In the genomic region with DNA sequence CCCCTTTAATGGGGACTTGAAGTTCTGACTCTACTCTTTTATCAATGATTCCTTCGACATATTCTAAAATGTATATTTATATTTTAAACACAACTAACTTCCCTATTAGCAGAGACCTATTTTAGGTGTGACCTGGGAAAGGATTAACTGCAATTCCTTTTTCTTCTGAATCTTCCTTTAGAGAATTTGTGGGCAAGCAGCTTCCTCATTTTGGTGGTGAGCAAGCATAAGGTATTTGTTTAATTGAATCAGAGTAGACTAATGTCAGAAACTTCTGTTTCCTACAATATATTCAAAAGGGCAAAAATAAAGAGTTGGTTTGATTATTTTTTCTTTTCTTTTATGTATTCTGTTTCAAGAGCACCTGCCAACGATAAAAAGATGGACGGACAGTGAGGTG, we compare ENCODE assay signal across 19 cellular contexts.
DNase-seq lines count a peak whose midpoint lies in the region; ATAC-seq, FAIRE-seq and TF ChIP-seq lines count a peak whose summit lies in the region.
"Had no signal": no experiment of that assay in that cellular context is flagged by ENCODE, and none has a peak within 500 bp of the region (broad histone marks: within the 10 kb centered on the region; RNA-seq: fewer than 3 reads in every experiment).

No MANE protein-coding gene starts in this region.

- WGBS in GM12878 (ENCODE audit: insufficient coverage, insufficient replicate concordance, low lambda C conversion rate, missing lambda C conversion rate) = 35% methylated on average over 3 of the region's 3 CpGs
- WGBS in endodermal cell (ENCODE audit: insufficient coverage in 1 of 2, insufficient read length in 1 of 2), 2 experiments = 94 to 100% methylated on average over 2 to 3 of the region's 3 CpGs

- no peaks in the 10 kb centered on the region for H4K20me1 ChIP-seq in GM12878 (ENCODE audit: control insufficient read depth, insufficient read depth)

- H3K27me3 ChIP-seq in GM12878 (replicated peaks in 1 of 2; ENCODE audit: control insufficient read depth in 2 of 2, insufficient read depth in 2 of 2, low read length in 1 of 2) (no peaks in the 10 kb centered on the region), endodermal cell (ENCODE audit: control insufficient read depth, insufficient read depth, low read length, poor library complexity, severe bottlenecking) (peaks cover 16% of the 10 kb centered on the region)
- H3K27me3 ChIP-seq: esophagus muscularis mucosa, vagina had no signal

- POLR2A ChIA-PET in GM12878 (lab: Charles Lee) = no interaction called here

- TF ChIP-seq EP300 in GM12878 (IDR thresholded peaks at IDR 0.05; ENCODE audit: borderline replicate concordance in 1 of 2, control insufficient read depth in 1 of 2, low read depth in 2 of 2, low read length in 2 of 2) = peak in 1 of 2 experiments; percentile 12; a peak in 1 of 4 replicates

- H3K9me3 ChIP-seq in GM12878 (replicated peaks; ENCODE audit: control insufficient read depth, insufficient read depth, low read length) (no peaks in the 10 kb centered on the region; the same call in 1 of the 3 replicates), endodermal cell (ENCODE audit: control insufficient read depth, low read length) (peaks cover 3% of the 10 kb centered on the region)
- H3K9me3 ChIP-seq: esophagus muscularis mucosa, vagina had no signal

- CTCF ChIA-PET in GM12878 (lab: Yijun Ruan, JAX) = no interaction called here

- TF ChIP-seq POLR2A in GM12878 (IDR thresholded peaks at IDR 0.05; ENCODE audit: low read depth, low read length) = no peak

- intact Hi-C loops in GM12878 (cut with micrococcal nuclease; ENCODE audit: unreplicated experiment) = no loop called here

- TF ChIP-seq RAD21 in GM12878 (IDR thresholded peaks at IDR 0.05; ENCODE audit: insufficient read depth, low read depth, low read length) = no peak

- FAIRE-seq in GM12878 (lab: Jason Lieb, UNC) = no peak
- FAIRE-seq: TTC549 had no signal

- peaks cover 30% of the 10 kb centered on the region for H3K4me1 Mint-ChIP-seq in endodermal cell

- H3K36me3 ChIP-seq in GM12878 (ENCODE audit: control insufficient read depth in 2 of 2, insufficient read depth in 2 of 2, low read length in 1 of 2) (no peaks in the 10 kb centered on the region), endodermal cell (ENCODE audit: control insufficient read depth, insufficient read depth, low read length) (no peaks in the 10 kb centered on the region)
- H3K36me3 ChIP-seq: esophagus muscularis mucosa, vagina had no signal

- H3K4me3 ChIP-seq in GM12878 (no peak overlapping the region), endodermal cell (ENCODE audit: low read length) (no peak overlapping the region)
- H3K4me3 ChIP-seq: esophagus muscularis mucosa, SK-N-MC, vagina had no signal

- H3K27ac Mint-ChIP-seq in endodermal cell = no peak overlapping the region
- H3K27ac Mint-ChIP-seq: activated T-helper 1 cell treated with anti-CD3 and anti-CD28 coated beads, Interleukin-12 subunit alpha, Interleukin-12 subunit beta, Interleukin-2, Interleukin-4 antibody, amounts not matched to agents 30 ng/mL and 10 ng/mL and 1 ng/mL, durations not matched to agents 14 hours and 24 hours and 36 hours had no signal

- TF ChIP-seq CTCF in GM12878 (IDR thresholded peaks at IDR 0.05 in 2 of 3, conservative IDR thresholded peaks at IDR 0.05 in 1 of 3; ENCODE audit: control insufficient read depth in 2 of 3, extremely low read depth in 1 of 3, insufficient read depth in 1 of 3, low read depth in 3 of 3, low read length in 3 of 3) (no peak), endodermal cell (conservative IDR thresholded peaks at IDR 0.05) (no peak)

- SMC1A ChIA-PET in GM12878 (lab: Charles Lee; ENCODE audit: uncharacterized antibody, unreplicated experiment) = no interaction called here

- no peaks in the 10 kb centered on the region for H3K79me2 ChIP-seq in GM12878 (ENCODE audit: control insufficient read depth, insufficient read depth, low read length)

- RAD21 ChIA-PET in GM12878 (lab: Charles Lee; ENCODE audit: unreplicated experiment) = no interaction called here

- BruUV-seq in GM12878 (replicated peaks; lab: Mats Ljungman, UMichigan) = no TSS peak

- H3K4me1 ChIP-seq in GM12878 (ENCODE audit: control insufficient read depth, insufficient read depth, low read length) (peaks cover 24% of the 10 kb centered on the region), endodermal cell (ENCODE audit: control insufficient read depth, insufficient read depth, low read length) (peaks cover 12% of the 10 kb centered on the region)
- H3K4me1 ChIP-seq: esophagus muscularis mucosa had no signal

- H3K9ac ChIP-seq in GM12878 (ENCODE audit: control insufficient read depth, insufficient read depth, low read length) (no peak overlapping the region), endodermal cell (ENCODE audit: extremely low read depth, low read length, poor library complexity, severe bottlenecking) (no peak overlapping the region)

- DNase-seq in CD1c-positive myeloid dendritic cell (ENCODE audit: extremely low spot score) = peak; percentile 30
- DNase-seq in M059J (ENCODE audit: low read depth) = peak; percentile 33
- no peak for DNase-seq in GM12878 (ENCODE audit: low read depth, low spot score)
- DNase-seq in NCI-H524 treated with DMSO at 0.1 percent for 48 hours (lab: John Stamatoyannopoulos, UW) = no peak
- DNase-seq in NK-92 treated with Interleukin-12 subunit alpha and Interleukin-12 subunit beta, amount 100 ng/mL, for 24 hours (lab: John Stamatoyannopoulos, UW) = no peak
- DNase-seq in stimulated activated naive CD4-positive, alpha-beta T cell (lab: John Stamatoyannopoulos, UW) = no peak
- DNase-seq in endodermal cell = no peak
- DNase-seq: activated CD4-positive, alpha-beta T cell treated with anti-CD3 and anti-CD28 coated beads, Interleukin-2, amount 50 U/mL, for 4 hours; activated naive CD8-positive, alpha-beta T cell treated with anti-CD3 and anti-CD28 coated beads, Interleukin-2, amount 50 U/mL, for 24 hours; mesendoderm; NCI-H1694; NCI-H446 treated with DMSO at 0.1 percent for 48 hours; stimulated activated naive CD8-positive, alpha-beta T cell treated with anti-CD3 and anti-CD28 coated beads, Interleukin-15, amount 100 ng/mL, for 72 hours had no signal

- H3K4me3 Mint-ChIP-seq in endodermal cell = no peak overlapping the region
- H3K4me3 Mint-ChIP-seq: activated naive CD8-positive, alpha-beta T cell treated with anti-CD3 and anti-CD28 coated beads, Interleukin-2, amount 50 U/mL, for 24 hours; activated T-helper 1 cell treated with anti-CD3 and anti-CD28 coated beads, Interleukin-12 subunit alpha, Interleukin-12 subunit beta, Interleukin-2, Interleukin-4 antibody, amounts not matched to agents 30 ng/mL and 10 ng/mL and 1 ng/mL, durations not matched to agents 14 hours and 24 hours and 36 hours had no signal

- H3K9me3 Mint-ChIP-seq in endodermal cell = no peaks in the 10 kb centered on the region
- H3K9me3 Mint-ChIP-seq: activated T-helper 1 cell treated with anti-CD3 and anti-CD28 coated beads, Interleukin-12 subunit alpha, Interleukin-12 subunit beta, Interleukin-2, Interleukin-4 antibody, amounts not matched to agents 30 ng/mL and 10 ng/mL and 1 ng/mL, durations not matched to agents 14 hours and 24 hours and 36 hours had no signal

- peaks cover 18% of the 10 kb centered on the region for H3K27me3 Mint-ChIP-seq in endodermal cell (ENCODE audit: insufficient read depth)
- H3K27me3 Mint-ChIP-seq: stimulated activated naive CD8-positive, alpha-beta T cell treated with anti-CD3 and anti-CD28 coated beads, Interleukin-15, amount 100 ng/mL, for 72 hours had no signal

- in situ Hi-C loops in GM12878 (cut with MboI) = no loop called here

- H3K36me3 Mint-ChIP-seq in endodermal cell (ENCODE audit: low read depth) = no peaks in the 10 kb centered on the region

- peak overlapping the region; percentile 53; the same call in 1 of the 2 replicates for H3K4me2 ChIP-seq in GM12878 (ENCODE audit: control insufficient read depth, insufficient read depth)

- ATAC-seq in GM19043 (IDR thresholded peaks at IDR 0.05; ENCODE audit: low read depth, unreplicated experiment) (peak; percentile 47), GM12878 (peak; percentile 50)

- peak overlapping the region; percentile 24; the same call in 1 of the 2 replicates for H3K27ac ChIP-seq in GM12878 (ENCODE audit: control insufficient read depth, insufficient read depth)
- no peak overlapping the region for H3K27ac ChIP-seq in endodermal cell (ENCODE audit: low read depth, low read length)
- H3K27ac ChIP-seq: esophagus muscularis mucosa, SK-N-MC, vagina had no signal

- H2AFZ ChIP-seq in GM12878 (ENCODE audit: control insufficient read depth, low read depth, low read length) = no peak overlapping the region

TF ChIP-seq in GM12878, 131 proteins besides CTCF, POLR2A, EP300 and RAD21 (continues in another document):
- peak; percentile 46; the same call in 1 of the 2 replicates for TF ChIP-seq RELB (IDR thresholded peaks at IDR 0.05; ENCODE audit: low read depth)
- no peak for TF ChIP-seq SMC3 (IDR thresholded peaks at IDR 0.05; ENCODE audit: borderline replicate concordance, low read length)
- TF ChIP-seq BMI1 (IDR thresholded peaks at IDR 0.05; ENCODE audit: borderline replicate concordance) = no peak
- no peak for TF ChIP-seq POLR2AphosphoS2 (IDR thresholded peaks at IDR 0.05; ENCODE audit: low read depth, low read length)
- no peak for TF ChIP-seq RBBP5 (conservative IDR thresholded peaks at IDR 0.05)
- TF ChIP-seq BHLHE40 (IDR thresholded peaks at IDR 0.05; ENCODE audit: borderline replicate concordance in 1 of 2, low read depth in 2 of 2, low read length in 1 of 2) = no peak
- TF ChIP-seq YBX1 (IDR thresholded peaks at IDR 0.05) = no peak
- no peak for TF ChIP-seq NFIC (IDR thresholded peaks at IDR 0.05; ENCODE audit: low read depth, low read length)
- no peak for TF ChIP-seq SMAD5 (IDR thresholded peaks at IDR 0.05; ENCODE audit: low read depth)

Comparison
In these comparisons a context has a peak if more than half of its experiments do, and no peak if none do; other contexts are left out.
1. DNase-seq: peak in CD1c-positive myeloid dendritic cell (single experiment) and M059J (single experiment); none in GM12878 (single experiment), NCI-H524 treated with DMSO at 0.1 percent for 48 hours (single experiment), NK-92 treated with Interleukin-12 subunit alpha and Interleukin-12 subunit beta, amount 100 ng/mL, for 24 hours (single experiment), stimulated activated naive CD4-positive, alpha-beta T cell (0 of 6) and endodermal cell (single experiment).